9 cellular contexts compared by ENCODE assay signal in genomic region chr15:69979269-69979668, GRCh38.
DNase-seq lines count a peak whose midpoint lies in the region; ATAC-seq and TF ChIP-seq lines count a peak whose summit lies in the region.
"Had no signal": no experiment of that assay in that cellular context is flagged by ENCODE, and none has a peak within 500 bp of the region (broad histone marks: within the 10 kb centered on the region; RNA-seq: fewer than 3 reads in every experiment).

No MANE protein-coding gene starts in this region.

- H4K20me1 ChIP-seq in DOHH2 (ENCODE audit: control insufficient read depth, insufficient read depth, low read depth, low read length), result no peaks in the 10 kb centered on the region

- DNase-seq in brain microvascular endothelial cell (peak; percentile 30), mucosa of gallbladder (ENCODE audit: low spot score) (no peak), NCI-H2227 treated with DMSO at 0.1 percent for 48 hours (lab: John Stamatoyannopoulos, UW) (no peak), AG08396 (ENCODE audit: low spot score) (no peak)
- DNase-seq in effector CD8-positive, alpha-beta T cell (lab: John Stamatoyannopoulos, UW), result no peak

- H3K9me3 ChIP-seq in DOHH2 (ENCODE audit: control insufficient read depth, insufficient read depth, low read length), result no peaks in the 10 kb centered on the region
- H3K9me3 ChIP-seq: right atrium auricular region had no signal

- H3K27ac ChIP-seq in DOHH2 (ENCODE audit: low read depth, low read length) (peak overlapping the region; percentile 87), brain microvascular endothelial cell (no peak overlapping the region)
- H3K27ac ChIP-seq: right atrium auricular region had no signal

- H3K79me2 ChIP-seq in DOHH2 (ENCODE audit: control insufficient read depth, low read length), result no peaks in the 10 kb centered on the region

- H3K36me3 ChIP-seq in DOHH2 (ENCODE audit: control insufficient read depth, low read length) (no peaks in the 10 kb centered on the region), brain microvascular endothelial cell (replicated peaks) (no peaks in the 10 kb centered on the region)
- H3K36me3 ChIP-seq: right atrium auricular region had no signal

- peaks cover 8% of the 10 kb centered on the region for H3F3A ChIP-seq in DOHH2 (ENCODE audit: control insufficient read depth, insufficient read depth)

- H3K9me2 ChIP-seq in DOHH2 (replicated peaks; ENCODE audit: control insufficient read depth, low read length), result no peaks in the 10 kb centered on the region

- in situ Hi-C loops in brain microvascular endothelial cell (cut with HindIII; ENCODE audit: low pct_ligation_motif_present, low sequenced_read_pairs), result no loop called here

- H3K4me1 ChIP-seq in DOHH2 (ENCODE audit: control insufficient read depth, low read length), result peaks cover 54% of the 10 kb centered on the region
- H3K4me1 ChIP-seq: right atrium auricular region had no signal

- TF ChIP-seq CTCF in DOHH2 (IDR thresholded peaks at IDR 0.05; ENCODE audit: low read depth, low read length, poor library complexity, severe bottlenecking) (peak; percentile 65), brain microvascular endothelial cell (IDR thresholded peaks at IDR 0.05; ENCODE audit: low read depth, low read length, missing control alignments) (peak; percentile 15)

- H3K27me3 ChIP-seq in DOHH2 (ENCODE audit: control insufficient read depth, low read length), result peaks cover 3% of the 10 kb centered on the region; the same call in 1 of the 2 replicates
- peaks cover 7% of the 10 kb centered on the region for H3K27me3 ChIP-seq in brain microvascular endothelial cell (replicated peaks)
- H3K27me3 ChIP-seq: right atrium auricular region had no signal

- ATAC-seq in GM19438 (IDR thresholded peaks at IDR 0.05; ENCODE audit: low read depth, unreplicated experiment) (peak; percentile 54), HG03442 (IDR thresholded peaks at IDR 0.05; ENCODE audit: unreplicated experiment) (peak; percentile 40)

- H3K4me2 ChIP-seq in DOHH2 (ENCODE audit: low read length), result peak overlapping the region; percentile 84

- H3K4me3 ChIP-seq in DOHH2 (ENCODE audit: low read length) (peak overlapping the region; percentile 68), brain microvascular endothelial cell (ENCODE audit: low read depth, low read length) (no peak overlapping the region)
- H3K4me3 ChIP-seq: right atrium auricular region had no signal
